In genomic region chr4:16707874-16708273, GRCh38 we compare ENCODE assay signal across 18 cellular contexts.
A peak's percentile ranks its signal among the peaks of the same experiment; 100 is the strongest.
DNase-seq lines count a peak whose midpoint lies in the region; ATAC-seq and TF ChIP-seq lines count a peak whose summit lies in the region.
"Had no signal": no experiment of that assay in that cellular context is flagged by ENCODE, and none has a peak within 500 bp of the region (broad histone marks: within the 10 kb centered on the region; RNA-seq: fewer than 3 reads in every experiment).

No MANE protein-coding gene starts in this region.

- 0 out of 2 replicates have a peak, but pooled peaks cover 5% of the 10 kb centered on the region for H3K36me3 ChIP-seq in GM23248 (ENCODE audit: low read depth)
- H3K36me3 ChIP-seq in fibroblast of lung (ENCODE audit: control insufficient read depth, insufficient read depth, low read length): no peaks in the 10 kb centered on the region
- H3K36me3 ChIP-seq in tibial nerve: no peaks in the 10 kb centered on the region

- H3K9me3 ChIP-seq in GM23248 (ENCODE audit: low read depth) (no peaks in the 10 kb centered on the region), fibroblast of lung (ENCODE audit: control insufficient read depth, insufficient read depth, low read depth, low read length) (no peaks in the 10 kb centered on the region), tibial nerve (no peaks in the 10 kb centered on the region)
- H3K9me3 ChIP-seq: Caco-2 had no signal

- peaks cover 43% of the 10 kb centered on the region for H3K79me2 ChIP-seq in GM23248 (ENCODE audit: insufficient read depth)
- H3K79me2 ChIP-seq in fibroblast of lung (ENCODE audit: control insufficient read depth, insufficient read depth, low read length): no peaks in the 10 kb centered on the region

- H2AFZ ChIP-seq in GM23248 (no peak overlapping the region), fibroblast of lung (ENCODE audit: low read length) (no peak overlapping the region)

- TF ChIP-seq EP300 in tibial nerve (IDR thresholded peaks at IDR 0.05): no peak

- H3K4me1 Mint-ChIP-seq in activated naive CD8-positive, alpha-beta T cell treated with anti-CD3 and anti-CD28 coated beads for 36 hours: no peaks in the 10 kb centered on the region
- H3K4me1 Mint-ChIP-seq in endothelial cell (ENCODE audit: unreplicated experiment): peaks cover 26% of the 10 kb centered on the region

- ATAC-seq in HG03342 (IDR thresholded peaks at IDR 0.05; ENCODE audit: unreplicated experiment): no peak
- ATAC-seq: HepG2 had no signal

- no peak overlapping the region for H3K4me3 Mint-ChIP-seq in activated naive CD8-positive, alpha-beta T cell treated with anti-CD3 and anti-CD28 coated beads for 36 hours
- no peak overlapping the region for H3K4me3 Mint-ChIP-seq in endothelial cell (ENCODE audit: unreplicated experiment)

- H3K36me3 Mint-ChIP-seq in activated naive CD8-positive, alpha-beta T cell treated with anti-CD3 and anti-CD28 coated beads for 36 hours: no peaks in the 10 kb centered on the region
- peaks cover 12% of the 10 kb centered on the region for H3K36me3 Mint-ChIP-seq in endothelial cell (ENCODE audit: low read depth, unreplicated experiment)

- H4K20me1 ChIP-seq in GM23248 (ENCODE audit: insufficient read depth): no peaks in the 10 kb centered on the region
- H4K20me1 ChIP-seq in fibroblast of lung (ENCODE audit: control insufficient read depth, extremely low read depth, insufficient read depth, low read length): no peaks in the 10 kb centered on the region

- H3K4me2 ChIP-seq in GM23248 (ENCODE audit: unreplicated experiment) (no peak overlapping the region), fibroblast of lung (ENCODE audit: extremely low read depth, insufficient read depth, low read length) (no peak overlapping the region)

- 0 out of 2 replicates have a peak, but pooled peaks cover 3% of the 10 kb centered on the region for H3F3A ChIP-seq in GM23248 (ENCODE audit: insufficient read depth)

- no peaks in the 10 kb centered on the region; the same call in 1 of the 2 replicates for H3K9me2 ChIP-seq in GM23248 (ENCODE audit: insufficient read depth)

- TF ChIP-seq POLR2A in tibial nerve (IDR thresholded peaks at IDR 0.05): no peak

- peaks cover 10% of the 10 kb centered on the region for H3K27me3 Mint-ChIP-seq in activated naive CD8-positive, alpha-beta T cell treated with anti-CD3 and anti-CD28 coated beads for 36 hours
- H3K27me3 Mint-ChIP-seq in endothelial cell (ENCODE audit: unreplicated experiment): peaks cover 2% of the 10 kb centered on the region

- no peak overlapping the region for H3K27ac Mint-ChIP-seq in activated naive CD8-positive, alpha-beta T cell treated with anti-CD3 and anti-CD28 coated beads for 36 hours
- no peak overlapping the region for H3K27ac Mint-ChIP-seq in endothelial cell (ENCODE audit: unreplicated experiment)

- DNase-seq in GM23248 (peak; percentile 68), amniotic epithelial cell (ENCODE audit: low read depth) (peak; percentile 41), fibroblast of lung (ENCODE audit: low read depth in 2 of 2) (peak; percentile 35 to 94), tibial nerve (ENCODE audit: low spot score in 2 of 2) (no peak), endothelial cell (ENCODE audit: low spot score) (no peak)
- DNase-seq in activated naive CD8-positive, alpha-beta T cell treated with anti-CD3 and anti-CD28 coated beads for 36 hours: no peak
- DNase-seq: AML-193; Caco-2; GOT3; MM.1S; NCI-H1105; NCI-H1694 treated with DMSO at 0.1 percent for 48 hours; NCI-H69; NK-92 treated with Interleukin-12 subunit alpha and Interleukin-12 subunit beta, amount 100 ng/mL, for 24 hours; OCI-M1 had no signal

- WGBS in GM23248 (ENCODE audit: low coverage in 1 of 2, low lambda C conversion rate in 2 of 2, missing lambda C conversion rate in 2 of 2), 2 experiments: 83 to 85% methylated on average over 4 of the region's 4 CpGs
- WGBS in tibial nerve, 2 donors: 51 to 62% methylated on average over 4 of the region's 4 CpGs

- H3K9me3 Mint-ChIP-seq in activated naive CD8-positive, alpha-beta T cell treated with anti-CD3 and anti-CD28 coated beads for 36 hours: no peaks in the 10 kb centered on the region
- H3K9me3 Mint-ChIP-seq in endothelial cell (ENCODE audit: unreplicated experiment): no peaks in the 10 kb centered on the region

- no peak overlapping the region for H3K4me3 ChIP-seq in GM23248
- no peak overlapping the region for H3K4me3 ChIP-seq in fibroblast of lung (replicated peaks in 1 of 4; ENCODE audit: control extremely low read depth in 1 of 4, insufficient read depth in 1 of 4, low read depth in 3 of 4, low read length in 4 of 4)
- H3K4me3 ChIP-seq in tibial nerve: no peak overlapping the region

- peaks cover 32% of the 10 kb centered on the region for H3K4me1 ChIP-seq in GM23248 (ENCODE audit: insufficient read depth)
- no peaks in the 10 kb centered on the region for H3K4me1 ChIP-seq in fibroblast of lung (ENCODE audit: control insufficient read depth, extremely low read depth, insufficient read depth, low read length)
- H3K4me1 ChIP-seq in tibial nerve: peaks cover 0 to 5% (median 0%) of the 10 kb centered on the region in 4 donors
- H3K4me1 ChIP-seq: Caco-2 had no signal

- in situ Hi-C loops in GM23248 (cut with MboI): no loop called here

- H3K27me3 ChIP-seq in GM23248 (replicated peaks; ENCODE audit: insufficient read depth): no peaks in the 10 kb centered on the region
- no peaks in the 10 kb centered on the region for H3K27me3 ChIP-seq in fibroblast of lung (ENCODE audit: control insufficient read depth, insufficient read depth, low read length)
- no peaks in the 10 kb centered on the region for H3K27me3 ChIP-seq in tibial nerve

- TF ChIP-seq CTCF in fibroblast of lung (conservative IDR thresholded peaks at IDR 0.05 in 1 of 2, IDR thresholded peaks at IDR 0.05 in 1 of 2; ENCODE audit: low read depth in 1 of 2, low read length in 2 of 2) (no peak), tibial nerve (IDR thresholded peaks at IDR 0.05) (no peak), endothelial cell (IDR thresholded peaks at IDR 0.05; ENCODE audit: unreplicated experiment) (no peak)

- no peak overlapping the region for H3K9ac ChIP-seq in GM23248
- H3K9ac ChIP-seq in fibroblast of lung (ENCODE audit: insufficient read depth, low read length): no peak overlapping the region

- H3K27ac ChIP-seq in GM23248: peak overlapping the region; percentile 34
- no peak overlapping the region for H3K27ac ChIP-seq in fibroblast of lung (ENCODE audit: insufficient read depth, low read length)
- H3K27ac ChIP-seq in tibial nerve: no peak overlapping the region
- H3K27ac ChIP-seq: RWPE1 had no signal

Comparison
In these comparisons a context has a peak if more than half of its experiments do, and no peak if none do; other contexts are left out.
1. DNase-seq: peak in GM23248 (single experiment), amniotic epithelial cell (single experiment) and fibroblast of lung (2 of 2); none in tibial nerve (0 of 2), activated naive CD8-positive, alpha-beta T cell treated with anti-CD3 and anti-CD28 coated beads for 36 hours (single experiment) and endothelial cell (single experiment).